ENCODE assay signal across 15 cellular contexts in genomic region chr9:96169901-96170300, GRCh38.
DNase-seq lines count a peak whose midpoint lies in the region; ATAC-seq and TF ChIP-seq lines count a peak whose summit lies in the region.
"Had no signal": no experiment of that assay in that cellular context is flagged by ENCODE, and none has a peak within 500 bp of the region (broad histone marks: within the 10 kb centered on the region; RNA-seq: fewer than 3 reads in every experiment).

No MANE protein-coding gene starts in this region.

- no peaks in the 10 kb centered on the region for H3K9me3 ChIP-seq in HUES48 (ENCODE audit: control insufficient read depth, insufficient read depth, low read length)
- no peaks in the 10 kb centered on the region for H3K9me3 ChIP-seq in duodenal mucosa (ENCODE audit: control insufficient read depth in 1 of 2, low read length in 2 of 2)
- no peaks in the 10 kb centered on the region for H3K9me3 ChIP-seq in mucosa of rectum (ENCODE audit: control insufficient read depth in 2 of 2, low read length in 2 of 2)
- no peaks in the 10 kb centered on the region for H3K9me3 ChIP-seq in thyroid gland

- intact Hi-C loops in thyroid gland (cut with DNase I), result no loop called here

- H3K27ac ChIP-seq in HUES48 (ENCODE audit: low read depth, low read length), result peak overlapping the region; percentile 28
- H3K27ac ChIP-seq in duodenal mucosa (ENCODE audit: low read depth, low read length), result peak overlapping the region; percentile 6
- H3K27ac ChIP-seq in mucosa of rectum (ENCODE audit: low read depth in 2 of 2, low read length in 2 of 2), result peak overlapping the region; percentile 54 to 59
- H3K27ac ChIP-seq in thyroid gland, result peak overlapping the region in 2 of 3 donors; percentile 49 to 65

- no peaks in the 10 kb centered on the region for H3K36me3 ChIP-seq in HUES48 (ENCODE audit: control insufficient read depth, insufficient read depth, low read length)
- H3K36me3 ChIP-seq in duodenal mucosa (ENCODE audit: control insufficient read depth in 1 of 2, insufficient read depth in 2 of 2, low read length in 2 of 2), result no peaks in the 10 kb centered on the region
- H3K36me3 ChIP-seq in mucosa of rectum (ENCODE audit: control insufficient read depth in 2 of 2, insufficient read depth in 2 of 2, low read length in 2 of 2), result no peaks in the 10 kb centered on the region
- H3K36me3 ChIP-seq in thyroid gland, result no peaks in the 10 kb centered on the region
- H3K36me3 ChIP-seq: spleen had no signal

- H3K27me3 ChIP-seq in HUES48 (ENCODE audit: control insufficient read depth, insufficient read depth, low read length) (no peaks in the 10 kb centered on the region), duodenal mucosa (ENCODE audit: control insufficient read depth in 1 of 2, insufficient read depth in 2 of 2, low read length in 2 of 2) (no peaks in the 10 kb centered on the region), mucosa of rectum (ENCODE audit: control insufficient read depth in 2 of 2, insufficient read depth in 2 of 2, low read length in 2 of 2) (no peaks in the 10 kb centered on the region), thyroid gland (no peaks in the 10 kb centered on the region)

- TF ChIP-seq POLR2A in thyroid gland (IDR thresholded peaks at IDR 0.05), result no peak

- H3K4me1 ChIP-seq in HUES48 (ENCODE audit: control insufficient read depth, insufficient read depth, low read length), result peaks cover 17% of the 10 kb centered on the region
- H3K4me1 ChIP-seq in duodenal mucosa (ENCODE audit: control insufficient read depth in 1 of 2, insufficient read depth in 2 of 2, low read length in 2 of 2), result peaks cover 27 to 29% of the 10 kb centered on the region in 2 donors
- H3K4me1 ChIP-seq in mucosa of rectum (ENCODE audit: control insufficient read depth in 2 of 2, insufficient read depth in 2 of 2, low read length in 2 of 2), result peaks cover 12 to 20% of the 10 kb centered on the region in 2 donors
- H3K4me1 ChIP-seq in thyroid gland, result peaks cover 21 to 30% of the 10 kb centered on the region in 2 donors
- H3K4me1 ChIP-seq: spleen had no signal

- no peak for TF ChIP-seq CTCF in thyroid gland (IDR thresholded peaks at IDR 0.05)

- no peak overlapping the region for H3K4me3 ChIP-seq in HUES48 (ENCODE audit: low read depth, low read length)
- no peak overlapping the region for H3K4me3 ChIP-seq in duodenal mucosa (ENCODE audit: low read depth in 1 of 2, low read length in 2 of 2)
- no peak overlapping the region for H3K4me3 ChIP-seq in mucosa of rectum (ENCODE audit: low read length in 2 of 2)
- H3K4me3 ChIP-seq in thyroid gland (replicated peaks in 1 of 3), result no peak overlapping the region
- H3K4me3 ChIP-seq: spleen had no signal

- 74 to 80% methylated on average over 6 of the region's 6 CpGs for WGBS in thyroid gland, 2 donors

- ATAC-seq in GM19035 (IDR thresholded peaks at IDR 0.05; ENCODE audit: unreplicated experiment) (no peak), HG03469 (IDR thresholded peaks at IDR 0.05; ENCODE audit: unreplicated experiment) (no peak)
- ATAC-seq: activated CD8-positive, alpha-beta T cell treated with anti-CD3 and anti-CD28 coated beads for 36 hours had no signal

- H3K9ac ChIP-seq in HUES48 (ENCODE audit: low read depth, low read length) (no peak overlapping the region), duodenal mucosa (ENCODE audit: low read depth in 1 of 2, low read length in 2 of 2) (no peak overlapping the region), mucosa of rectum (ENCODE audit: low read depth in 1 of 2, low read length in 2 of 2) (peak overlapping the region in 1 of 2 donors; percentile 24)

- no peak for DNase-seq in thyroid gland
- no peak for DNase-seq in activated naive CD4-positive, alpha-beta T cell treated with anti-CD3 and anti-CD28 coated beads, Interleukin-2, amount 50 U/mL, for 16 hours
- no peak for DNase-seq in AML-193 (lab: John Stamatoyannopoulos, UW)
- DNase-seq: activated CD8-positive, alpha-beta T cell treated with anti-CD3 and anti-CD28 coated beads for 36 hours; amniotic stem cell; immature natural killer cell; MM.1S; NCI-H524 treated with DMSO at 0.1 percent for 48 hours; stimulated activated naive CD4-positive, alpha-beta T cell had no signal

Comparison
In these comparisons a context has a peak if more than half of its experiments do, and no peak if none do; other contexts are left out.
1. H3K27ac ChIP-seq: peak in every context shown above with its lines; median percentile 57 in thyroid gland; 56 in mucosa of rectum; 28 in HUES48; 6 in duodenal mucosa.